10 cellular contexts compared by ENCODE assay signal in the genomic region with DNA sequence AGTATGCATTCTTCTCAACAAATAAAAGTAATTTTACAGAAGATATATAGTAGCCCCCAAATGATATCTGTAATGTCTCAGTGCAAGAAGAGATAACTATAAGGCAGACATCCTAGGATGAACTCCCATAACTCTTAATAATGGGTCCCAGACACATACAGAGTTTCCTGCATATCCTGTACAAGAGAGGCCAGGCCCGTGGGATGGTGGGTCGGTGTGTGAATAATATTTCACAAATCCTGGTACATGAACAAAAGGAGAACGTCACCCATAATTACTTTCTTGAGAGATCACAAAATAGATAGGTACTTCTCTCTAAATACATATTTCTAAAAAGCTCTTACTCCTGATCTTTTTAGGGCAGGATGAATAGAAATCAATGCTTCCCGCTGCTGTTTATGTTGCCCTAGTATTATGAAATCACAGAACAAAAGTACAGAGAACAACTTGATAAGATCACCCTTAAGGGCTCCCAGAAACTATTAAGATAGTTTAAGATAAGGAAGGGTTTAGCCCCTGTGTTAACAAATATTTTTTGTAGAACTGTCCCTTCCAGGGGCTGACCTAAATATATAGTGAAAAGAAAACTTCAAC. TPM values are rescaled to one million over a fixed set of nuclear protein-coding genes. Genes with fewer than 3 reads are reported as not detected.
DNase-seq lines count a peak whose midpoint lies in the region; ATAC-seq, FAIRE-seq and TF ChIP-seq lines count a peak whose summit lies in the region.
"Had no signal": no experiment of that assay in that cellular context is flagged by ENCODE, and none has a peak within 500 bp of the region (broad histone marks: within the 10 kb centered on the region; RNA-seq: fewer than 3 reads in every experiment).

No MANE protein-coding gene starts in this region.

- H3K36me3 Mint-ChIP-seq in stimulated activated naive CD8-positive, alpha-beta T cell treated with anti-CD3 and anti-CD28 coated beads, Interleukin-15, Interleukin-2, amounts not matched to agents 100 ng/mL and 50 ng/mL, for 24 hours (ENCODE audit: low read depth), result peaks cover 5% of the 10 kb centered on the region

- H3K9me3 ChIP-seq in mucosa of rectum (ENCODE audit: control insufficient read depth in 2 of 2, low read length in 2 of 2), result no peaks in the 10 kb centered on the region

- no peaks in the 10 kb centered on the region for H3K27me3 ChIP-seq in bronchial epithelial cell (ENCODE audit: control insufficient read depth, insufficient read depth, low read length)
- no peaks in the 10 kb centered on the region for H3K27me3 ChIP-seq in mucosa of rectum (ENCODE audit: control insufficient read depth in 2 of 2, insufficient read depth in 2 of 2, low read length in 2 of 2)

- CTCF ChIA-PET in GM10248 (lab: Yijun Ruan, JAX), result interaction anchor here (0.9 kb wide), 1 partner anchor 8 kb away, joined by 3 read pairs; no protein-coding TSS in a partner anchor

- peak overlapping the region in 1 of 2 donors; percentile 19 for H3K9ac ChIP-seq in mucosa of rectum (ENCODE audit: low read depth in 1 of 2, low read length in 2 of 2)

- H3K4me3 Mint-ChIP-seq in stimulated activated naive CD8-positive, alpha-beta T cell treated with anti-CD3 and anti-CD28 coated beads, Interleukin-15, Interleukin-2, amounts not matched to agents 100 ng/mL and 50 ng/mL, for 24 hours, result peak overlapping the region; percentile 63
- H3K4me3 Mint-ChIP-seq in stimulated activated naive CD8-positive, alpha-beta T cell treated with anti-CD3 and anti-CD28 coated beads, Interleukin-15, amount 100 ng/mL, for 72 hours, result no peak overlapping the region

- no peak for ATAC-seq in stimulated activated naive CD8-positive, alpha-beta T cell treated with anti-CD3 and anti-CD28 coated beads, Interleukin-15, amount 100 ng/mL, for 72 hours
- no peak for ATAC-seq in GM19023 (IDR thresholded peaks at IDR 0.05; ENCODE audit: unreplicated experiment)

- FAIRE-seq in bronchial epithelial cell (lab: Jason Lieb, UNC), result no peak

- peaks cover 70% of the 10 kb centered on the region for H3K4me1 Mint-ChIP-seq in stimulated activated naive CD8-positive, alpha-beta T cell treated with anti-CD3 and anti-CD28 coated beads, Interleukin-15, Interleukin-2, amounts not matched to agents 100 ng/mL and 50 ng/mL, for 24 hours (ENCODE audit: low read depth)
- H3K4me1 Mint-ChIP-seq in stimulated activated naive CD8-positive, alpha-beta T cell treated with anti-CD3 and anti-CD28 coated beads, Interleukin-15, amount 100 ng/mL, for 72 hours, result peaks cover 84% of the 10 kb centered on the region

- TF ChIP-seq CTCF in bronchial epithelial cell (IDR thresholded peaks at IDR 0.05; ENCODE audit: insufficient read depth, low read length, severe bottlenecking) (no peak), GM10248 (IDR thresholded peaks at IDR 0.05; ENCODE audit: control extremely low read depth, extremely low read depth, low read depth, missing control alignments) (no peak)

- no peaks in the 10 kb centered on the region for H3K9me3 Mint-ChIP-seq in stimulated activated naive CD8-positive, alpha-beta T cell treated with anti-CD3 and anti-CD28 coated beads, Interleukin-15, Interleukin-2, amounts not matched to agents 100 ng/mL and 50 ng/mL, for 24 hours
- no peaks in the 10 kb centered on the region for H3K9me3 Mint-ChIP-seq in stimulated activated naive CD8-positive, alpha-beta T cell treated with anti-CD3 and anti-CD28 coated beads, Interleukin-15, amount 100 ng/mL, for 72 hours

- H3K4me3 ChIP-seq in bronchial epithelial cell (ENCODE audit: low read depth, low read length) (peak overlapping the region; percentile 32), mucosa of rectum (ENCODE audit: low read length in 2 of 2) (peak overlapping the region; percentile 29 to 55)

- H3K4me1 ChIP-seq in mucosa of rectum (ENCODE audit: control insufficient read depth in 2 of 2, insufficient read depth in 2 of 2, low read length in 2 of 2), result peaks cover 13 to 22% of the 10 kb centered on the region in 2 donors

- H3K27ac Mint-ChIP-seq in stimulated activated naive CD8-positive, alpha-beta T cell treated with anti-CD3 and anti-CD28 coated beads, Interleukin-15, Interleukin-2, amounts not matched to agents 100 ng/mL and 50 ng/mL, for 24 hours, result no peak overlapping the region
- no peak overlapping the region for H3K27ac Mint-ChIP-seq in stimulated activated naive CD8-positive, alpha-beta T cell treated with anti-CD3 and anti-CD28 coated beads, Interleukin-15, amount 100 ng/mL, for 72 hours

- H3K27ac ChIP-seq in mucosa of rectum (ENCODE audit: low read depth in 2 of 2, low read length in 2 of 2), result peak overlapping the region; percentile 0 to 61

- POLR2A ChIA-PET in GM10248 (lab: Yijun Ruan, JAX), result no interaction called here

- H3K36me3 ChIP-seq in bronchial epithelial cell (ENCODE audit: control insufficient read depth, insufficient read depth, low read length), result peaks cover 8% of the 10 kb centered on the region
- peaks cover 0 to 2% of the 10 kb centered on the region in 2 donors for H3K36me3 ChIP-seq in mucosa of rectum (ENCODE audit: control insufficient read depth in 2 of 2, insufficient read depth in 2 of 2, low read length in 2 of 2)

- no peak for DNase-seq in stimulated activated naive CD8-positive, alpha-beta T cell treated with anti-CD3 and anti-CD28 coated beads, Interleukin-15, amount 100 ng/mL, for 72 hours
- DNase-seq in bronchial epithelial cell (ENCODE audit: low read depth) (peak; percentile 34), activated gamma-delta T cell (lab: John Stamatoyannopoulos, UW) (no peak), GM10248 (ENCODE audit: extremely low spot score) (no peak), NCI-H1930 (lab: John Stamatoyannopoulos, UW) (no peak)
- DNase-seq: DMS53, NCI-H1436 treated with DMSO at 0.1 percent for 48 hours had no signal

- no peaks in the 10 kb centered on the region for H3K27me3 Mint-ChIP-seq in stimulated activated naive CD8-positive, alpha-beta T cell treated with anti-CD3 and anti-CD28 coated beads, Interleukin-15, Interleukin-2, amounts not matched to agents 100 ng/mL and 50 ng/mL, for 24 hours
- H3K27me3 Mint-ChIP-seq in stimulated activated naive CD8-positive, alpha-beta T cell treated with anti-CD3 and anti-CD28 coated beads, Interleukin-15, amount 100 ng/mL, for 72 hours, result no peaks in the 10 kb centered on the region

RNA-seq across cellular contexts. Expression of a gene that starts 5.4 kb away (rescaled TPM):
- 7.0 and 12.6 TPM in 2 replicates for total RNA-seq in bronchial epithelial cell

RNA-seq across cellular contexts. Expression of a gene that starts 41.7 kb away (rescaled TPM):
- 29.7 and 32.0 TPM in 2 replicates for total RNA-seq in bronchial epithelial cell
